8 cellular contexts compared by ENCODE assay signal in the genomic region with DNA sequence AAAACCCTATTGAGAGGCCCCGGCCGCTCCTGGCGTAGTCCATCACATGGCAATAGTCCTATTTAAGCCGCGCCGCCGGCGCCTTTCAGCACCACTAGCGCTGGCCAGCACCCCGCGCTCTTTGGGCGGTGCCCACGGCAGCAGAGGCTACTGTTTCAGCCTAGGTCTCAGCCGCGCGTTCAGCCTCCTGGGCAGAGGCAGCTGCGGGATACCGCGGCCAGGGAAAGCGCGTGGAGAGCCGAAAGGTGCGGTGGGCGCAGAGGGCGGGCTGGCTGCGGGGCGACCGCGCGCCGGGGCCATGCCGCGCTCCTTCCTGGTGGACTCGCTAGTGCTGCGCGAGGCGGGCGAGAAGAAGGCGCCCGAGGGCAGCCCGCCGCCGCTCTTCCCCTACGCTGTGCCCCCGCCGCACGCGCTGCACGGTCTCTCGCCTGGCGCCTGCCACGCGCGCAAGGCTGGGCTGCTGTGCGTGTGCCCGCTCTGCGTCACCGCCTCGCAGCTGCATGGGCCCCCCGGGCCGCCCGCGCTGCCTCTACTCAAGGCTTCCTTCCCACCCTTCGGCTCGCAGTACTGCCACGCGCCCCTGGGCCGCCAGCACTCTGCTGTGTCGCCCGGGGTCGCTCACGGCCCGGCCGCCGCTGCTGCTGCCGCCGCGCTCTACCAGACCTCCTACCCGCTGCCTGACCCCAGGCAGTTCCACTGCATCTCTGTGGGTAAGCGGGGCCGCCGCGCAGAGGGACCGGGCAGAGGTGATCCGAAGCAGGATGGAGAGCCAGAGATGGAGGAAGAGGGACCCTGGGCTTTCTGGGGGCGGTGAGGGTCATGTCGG. TPM values are rescaled to one million over a fixed set of nuclear protein-coding genes. Genes with fewer than 3 reads are reported as not detected.
DNase-seq lines count a peak whose midpoint lies in the region; ATAC-seq and TF ChIP-seq lines count a peak whose summit lies in the region.

A gene (plus strand): TSS at position 91 of the 826 bp plus-strand sequence. CDS start 208 bp downstream, at position 299.

- H3K27me3 ChIP-seq in right atrium auricular region: peaks cover 66 to 88% of the 10 kb centered on the region in 2 donors

- no peak for TF ChIP-seq CTCF in right atrium auricular region (IDR thresholded peaks at IDR 0.05)

- peak within 1 kb of the TSS; percentile 0 to 38 for H3K4me3 ChIP-seq in right atrium auricular region

- ATAC-seq in GM18520 (IDR thresholded peaks at IDR 0.05; ENCODE audit: unreplicated experiment): no peak
- no peak for ATAC-seq in GM18868 (IDR thresholded peaks at IDR 0.05; ENCODE audit: unreplicated experiment)
- no peak for ATAC-seq in HG02623 (IDR thresholded peaks at IDR 0.05; ENCODE audit: unreplicated experiment)

- H3K36me3 ChIP-seq in right atrium auricular region: no peaks in the 10 kb centered on the region

- DNase-seq in ELR (ENCODE audit: low read depth) (peak; percentile 53), NCI-H748 treated with DMSO at 0.1 percent for 48 hours (lab: John Stamatoyannopoulos, UW) (peak; percentile 69), amniotic epithelial cell (ENCODE audit: low read depth) (peak; percentile 73), right atrium auricular region (ENCODE audit: low spot score) (no peak), pulmonary artery endothelial cell (ENCODE audit: low read depth, low spot score) (peak; percentile 45)

- peaks cover 0 to 57% of the 10 kb centered on the region in 2 donors for H3K4me1 ChIP-seq in right atrium auricular region

- H3K9me3 ChIP-seq in right atrium auricular region: no peaks in the 10 kb centered on the region

- no peak within 1 kb of the TSS for H3K27ac ChIP-seq in right atrium auricular region

RNA-seq across cellular contexts. Expression of the gene that starts here (rescaled TPM):
- total RNA-seq in right atrium auricular region (not detected), pulmonary artery endothelial cell (not detected in 2 replicates)

Comparison
In these comparisons a context has a peak if more than half of its experiments do, and no peak if none do; other contexts are left out.
1. Peak in DNase-seq in pulmonary artery endothelial cell; RNA of the gene not detected or under 1 TPM.